ENCODE assay signal across 21 cellular contexts in genomic region chr11:10349806-10350205, GRCh38. TPM values are rescaled to one million over a fixed set of nuclear protein-coding genes. Genes with fewer than 3 reads are reported as not detected.
DNase-seq lines count a peak whose midpoint lies in the region; ATAC-seq, FAIRE-seq and TF ChIP-seq lines count a peak whose summit lies in the region.
"Had no signal": no experiment of that assay in that cellular context is flagged by ENCODE, and none has a peak within 500 bp of the region (broad histone marks: within the 10 kb centered on the region; RNA-seq: fewer than 3 reads in every experiment).

No MANE protein-coding gene starts in this region.

- no peaks in the 10 kb centered on the region for H3K79me2 ChIP-seq in HepG2 (ENCODE audit: insufficient read depth, low read length)

- intact Hi-C loops in HepG2 (cut with micrococcal nuclease; ENCODE audit: unreplicated experiment): loop anchor here (2.0 kb wide), 1 partner anchor 23 kb away; no protein-coding TSS in a partner anchor
- intact Hi-C loops in right lobe of liver (cut with DNase I): no loop called here

- no peak for DNase-seq in HepG2 (ENCODE audit: low spot score)
- no peak for DNase-seq in right lobe of liver
- peak; percentile 76 for DNase-seq in NCI-H69 (lab: John Stamatoyannopoulos, UW)
- DNase-seq in stimulated activated CD4-positive, alpha-beta T cell treated with anti-CD3 and anti-CD28 coated beads, Interleukin-4, amount 100 ng/mL, for 1 hour: no peak
- no peak for DNase-seq in GM03348 (ENCODE audit: low spot score)
- DNase-seq in SW480 (ENCODE audit: low spot score): no peak
- DNase-seq: activated CD4-positive, alpha-beta T cell treated with anti-CD3 and anti-CD28 coated beads, Interleukin-2, amount 10 ng/mL, durations not matched to agents 7 days and 5 days; activated CD8-positive, alpha-beta memory T cell treated with anti-CD3 and anti-CD28 coated beads, Interleukin-2, amount 50 U/mL, for 48 hours; activated gamma-delta T cell treated with Interleukin-2 at 50 U/mL for 16 hours; aorta; DMS 273 treated with DMSO at 0.1 percent for 48 hours; gastrocnemius medialis; NCI-H1048; NCI-H446 treated with DMSO at 0.1 percent for 48 hours; nephron progenitor cell; psoas muscle; uterus had no signal

- H3K27ac ChIP-seq in HepG2 (ENCODE audit: extremely low read length, insufficient read depth, low read length) (no peak overlapping the region), right lobe of liver (no peak overlapping the region), iPS-20b (ENCODE audit: low read length) (peak overlapping the region; percentile 29)
- H3K27ac ChIP-seq: uterus had no signal

- H3K9ac ChIP-seq in HepG2 (ENCODE audit: insufficient read depth, low read depth, low read length) (no peak overlapping the region), iPS-20b (ENCODE audit: low read depth, low read length) (peak overlapping the region; percentile 3; the same call in 1 of the 2 replicates)

- BruUV-seq in HepG2 (replicated peaks; lab: Mats Ljungman, UMichigan): no TSS peak

- H2AFZ ChIP-seq in HepG2 (ENCODE audit: low read length): peak overlapping the region; percentile 19

- ATAC-seq in HepG2: no peak
- ATAC-seq in right lobe of liver: no peak
- no peak for ATAC-seq in GM18870 (IDR thresholded peaks at IDR 0.05; ENCODE audit: unreplicated experiment)
- ATAC-seq: gastrocnemius medialis, psoas muscle, Right ventricle myocardium inferior had no signal

- POLR2A ChIA-PET in HepG2 (lab: Yijun Ruan, JAX): interaction anchor here (1.0 to 4.3 kb wide), 3 partner anchors 17 to 45 kb away, joined by 4 to 47 read pairs (median 4); partner anchors contain the start of gene ADM

- H3K9me3 ChIP-seq in HepG2 (ENCODE audit: low read length) (no peaks in the 10 kb centered on the region), right lobe of liver (no peaks in the 10 kb centered on the region), iPS-20b (ENCODE audit: insufficient read depth, low read depth, low read length) (no peaks in the 10 kb centered on the region)
- H3K9me3 ChIP-seq: gastrocnemius medialis, psoas muscle, uterus had no signal

- CTCF ChIA-PET in HepG2 (lab: Yijun Ruan, JAX; ENCODE audit: low intra/inter-chr PET ratio, low total read pairs): no interaction called here

- TF ChIP-seq CTCF in HepG2 (CRISPR knock-in tag; IDR thresholded peaks at IDR 0.05) (no peak), right lobe of liver (IDR thresholded peaks at IDR 0.05) (no peak)

- H3K36me3 ChIP-seq in HepG2 (replicated peaks in 1 of 2; ENCODE audit: control insufficient read depth in 1 of 2, insufficient read depth in 2 of 2, low read length in 2 of 2) (no peaks in the 10 kb centered on the region), right lobe of liver (no peaks in the 10 kb centered on the region), iPS-20b (ENCODE audit: insufficient read depth, low read depth, low read length) (no peaks in the 10 kb centered on the region)
- H3K36me3 ChIP-seq: gastrocnemius medialis, uterus had no signal

- H3K4me1 ChIP-seq in HepG2 (ENCODE audit: insufficient read depth, low read length) (peaks cover 48% of the 10 kb centered on the region), right lobe of liver (peaks cover 0 to 15% (median 3%) of the 10 kb centered on the region in 4 donors), iPS-20b (ENCODE audit: insufficient read depth, low read length) (peaks cover 28% of the 10 kb centered on the region)
- H3K4me1 ChIP-seq: uterus had no signal

- TF ChIP-seq RAD21 in HepG2 (CRISPR knock-in tag; IDR thresholded peaks at IDR 0.05): no peak

- in situ Hi-C loops in HepG2 (cut with HindIII; ENCODE audit: extremely low pct_ligation_motif_present, low pct_unique_long_range_greater_than_20kb): no loop called here

- H3K4me3 ChIP-seq in HepG2 (replicated peaks in 1 of 3; ENCODE audit: insufficient read depth in 1 of 3, low read depth in 2 of 3, low read length in 3 of 3) (no peak overlapping the region), right lobe of liver (no peak overlapping the region), iPS-20b (ENCODE audit: low read length) (no peak overlapping the region)
- H3K4me3 ChIP-seq: gastrocnemius medialis, psoas muscle, uterus had no signal

- TF ChIP-seq EP300 in HepG2 (IDR thresholded peaks at IDR 0.05; ENCODE audit: low read depth in 2 of 2, low read length in 2 of 2) (no peak), HepG2 (CRISPR knock-in tag; IDR thresholded peaks at IDR 0.05; ENCODE audit: borderline replicate concordance) (no peak)

- TF ChIP-seq POLR2A in HepG2 (IDR thresholded peaks at IDR 0.05; ENCODE audit: insufficient read depth in 1 of 2, low read depth in 2 of 2, low read length in 2 of 2): no peak
- no peak for TF ChIP-seq POLR2A in right lobe of liver (IDR thresholded peaks at IDR 0.05)

- WGBS in HepG2 (ENCODE audit: low lambda C conversion rate): 13% methylated on average over 1 of the region's 1 CpG
- 89% methylated on average over 1 of the region's 1 CpG for WGBS in right lobe of liver (ENCODE audit: insufficient coverage, low coverage, low lambda C conversion rate, missing lambda C conversion rate)

- H3K27me3 ChIP-seq in HepG2 (ENCODE audit: control insufficient read depth in 1 of 2, insufficient read depth in 2 of 2, low read length in 2 of 2): no peaks in the 10 kb centered on the region
- H3K27me3 ChIP-seq in right lobe of liver: no peaks in the 10 kb centered on the region
- H3K27me3 ChIP-seq in iPS-20b (ENCODE audit: insufficient read depth, low read length): no peaks in the 10 kb centered on the region; the same call in 1 of the 2 replicates
- H3K27me3 ChIP-seq: gastrocnemius medialis, uterus had no signal

- no peak overlapping the region for H3K4me2 ChIP-seq in HepG2 (ENCODE audit: low read depth, low read length)

- no peak for FAIRE-seq in HepG2 (lab: Jason Lieb, UNC)
- FAIRE-seq: GM12891 had no signal

- H4K20me1 ChIP-seq in HepG2 (ENCODE audit: insufficient read depth, low read length): no peaks in the 10 kb centered on the region

TF ChIP-seq in HepG2, 621 proteins besides CTCF, POLR2A, EP300 and RAD21 (continues in another document):
- TF ChIP-seq POLR2AphosphoS5 (IDR thresholded peaks at IDR 0.05; ENCODE audit: low read depth, low read length): no peak
- TF ChIP-seq TEF (CRISPR knock-in tag; IDR thresholded peaks at IDR 0.05): no peak

RNA-seq across cellular contexts. Expression of gene ADM, which starts 44.9 kb away (rescaled TPM):
- total RNA-seq in HepG2 (2016; rRNA removed; fragmentation: Illumina TruSeq; extraction: Trizol) (4.3 and 10.7 TPM in 2 replicates), right lobe of liver (10 to 100 TPM in 5 of 6 experiments, 1 to 10 TPM in 1; 7.9 to 82.6 (median 21.6) TPM)
- 3.1 and 3.7 TPM in 2 replicates for total RNA-seq in HepG2 (2016; cell fraction: cytosol; rRNA removed; fragmentation: Illumina TruSeq; extraction: Trizol; ENCODE audit: low read depth)
- 3.1 and 10.5 TPM in 2 replicates for total RNA-seq in HepG2 (2016; cell fraction: insoluble cytoplasmic fraction; rRNA removed; fragmentation: Illumina TruSeq; extraction: Trizol)
- total RNA-seq in HepG2 (2016; cell fraction: membrane; rRNA removed; fragmentation: Illumina TruSeq; extraction: Trizol): 4.4 and 5.7 TPM in 2 replicates
- total RNA-seq in HepG2 (2016; cell fraction: nucleus; rRNA removed; fragmentation: Illumina TruSeq; extraction: Trizol): 9.8 and 17.4 TPM in 2 replicates
- polyA plus RNA-seq in HepG2 (2011; rRNA removed): 26.1 and 35.5 TPM in 2 replicates
- 35.7 and 40.9 TPM in 2 replicates for polyA plus RNA-seq in HepG2 (2011; cell fraction: cytosol; rRNA removed)
- 35.9 and 47.6 TPM in 2 replicates for polyA plus RNA-seq in HepG2 (2011; cell fraction: nucleus; rRNA removed)
- polyA plus RNA-seq in HepG2 (2012): 18.1 and 31.9 TPM in 2 replicates
- polyA plus RNA-seq in HepG2 (2016; cell fraction: cytosol; fragmentation: Illumina TruSeq; extraction: Trizol; ENCODE audit: low read depth): 1.5 and 1.7 TPM in 2 replicates
- 2.6 and 3.2 TPM in 2 replicates for polyA plus RNA-seq in HepG2 (2016; cell fraction: insoluble cytoplasmic fraction; fragmentation: Illumina TruSeq; extraction: Trizol; ENCODE audit: low read depth)
- polyA plus RNA-seq in HepG2 (2016; cell fraction: membrane; fragmentation: Illumina TruSeq; extraction: Trizol; ENCODE audit: low read depth): 1.6 and 2.2 TPM in 2 replicates
- 25.4 and 29.5 TPM in 2 replicates for polyA plus RNA-seq in HepG2 (2016; cell fraction: nucleus; fragmentation: Illumina TruSeq; extraction: Trizol; ENCODE audit: insufficient read depth, low read depth)
- 67.2 and 67.7 TPM in 2 replicates for polyA minus RNA-seq in HepG2 (2011; rRNA and poly(A)+ RNA removed; ENCODE audit: low replicate concordance)
- polyA minus RNA-seq in HepG2 (2011; cell fraction: cytosol; rRNA and poly(A)+ RNA removed): 20.9 and 26.9 TPM in 2 replicates
- 19.2 and 28.2 TPM in 2 replicates for polyA minus RNA-seq in HepG2 (2011; cell fraction: nucleus; rRNA and poly(A)+ RNA removed)

RNA-seq across cellular contexts. Expression of gene SBF2, which starts 55.8 kb away (rescaled TPM):
- 24.0 and 29.9 TPM in 2 replicates for total RNA-seq in HepG2 (2016; rRNA removed; fragmentation: Illumina TruSeq; extraction: Trizol)
- total RNA-seq in HepG2 (2016; cell fraction: cytosol; rRNA removed; fragmentation: Illumina TruSeq; extraction: Trizol; ENCODE audit: low read depth): 6.3 and 6.7 TPM in 2 replicates
- 22.0 and 29.2 TPM in 2 replicates for total RNA-seq in HepG2 (2016; cell fraction: insoluble cytoplasmic fraction; rRNA removed; fragmentation: Illumina TruSeq; extraction: Trizol)
- total RNA-seq in HepG2 (2016; cell fraction: membrane; rRNA removed; fragmentation: Illumina TruSeq; extraction: Trizol): 11.3 and 12.9 TPM in 2 replicates
- 26.4 and 32.0 TPM in 2 replicates for total RNA-seq in HepG2 (2016; cell fraction: nucleus; rRNA removed; fragmentation: Illumina TruSeq; extraction: Trizol)
- polyA plus RNA-seq in HepG2 (2011; rRNA removed): 45.6 and 45.8 TPM in 2 replicates
- polyA plus RNA-seq in HepG2 (2011; cell fraction: cytosol; rRNA removed): 30.7 and 44.4 TPM in 2 replicates
- 31.7 and 32.8 TPM in 2 replicates for polyA plus RNA-seq in HepG2 (2011; cell fraction: nucleus; rRNA removed)
- polyA plus RNA-seq in HepG2 (2012): 23.2 and 27.6 TPM in 2 replicates
- polyA plus RNA-seq in HepG2 (2016; cell fraction: cytosol; fragmentation: Illumina TruSeq; extraction: Trizol; ENCODE audit: low read depth): 1.1 and 1.2 TPM in 2 replicates
- polyA plus RNA-seq in HepG2 (2016; cell fraction: insoluble cytoplasmic fraction; fragmentation: Illumina TruSeq; extraction: Trizol; ENCODE audit: low read depth): 20.9 and 24.0 TPM in 2 replicates
- 3.6 and 5.5 TPM in 2 replicates for polyA plus RNA-seq in HepG2 (2016; cell fraction: membrane; fragmentation: Illumina TruSeq; extraction: Trizol; ENCODE audit: low read depth)
- 21.9 and 25.7 TPM in 2 replicates for polyA plus RNA-seq in HepG2 (2016; cell fraction: nucleus; fragmentation: Illumina TruSeq; extraction: Trizol; ENCODE audit: insufficient read depth, low read depth)
- polyA minus RNA-seq in HepG2 (2011; rRNA and poly(A)+ RNA removed; ENCODE audit: low replicate concordance): 61.7 and 122 TPM in 2 replicates
- polyA minus RNA-seq in HepG2 (2011; cell fraction: cytosol; rRNA and poly(A)+ RNA removed): 38.2 and 59.0 TPM in 2 replicates
- 120 and 149 TPM in 2 replicates for polyA minus RNA-seq in HepG2 (2011; cell fraction: nucleus; rRNA and poly(A)+ RNA removed)
- 10 to 100 TPM; 13.7 to 28.4 (median 21.3) TPM for total RNA-seq in right lobe of liver
